In the genomic region with DNA sequence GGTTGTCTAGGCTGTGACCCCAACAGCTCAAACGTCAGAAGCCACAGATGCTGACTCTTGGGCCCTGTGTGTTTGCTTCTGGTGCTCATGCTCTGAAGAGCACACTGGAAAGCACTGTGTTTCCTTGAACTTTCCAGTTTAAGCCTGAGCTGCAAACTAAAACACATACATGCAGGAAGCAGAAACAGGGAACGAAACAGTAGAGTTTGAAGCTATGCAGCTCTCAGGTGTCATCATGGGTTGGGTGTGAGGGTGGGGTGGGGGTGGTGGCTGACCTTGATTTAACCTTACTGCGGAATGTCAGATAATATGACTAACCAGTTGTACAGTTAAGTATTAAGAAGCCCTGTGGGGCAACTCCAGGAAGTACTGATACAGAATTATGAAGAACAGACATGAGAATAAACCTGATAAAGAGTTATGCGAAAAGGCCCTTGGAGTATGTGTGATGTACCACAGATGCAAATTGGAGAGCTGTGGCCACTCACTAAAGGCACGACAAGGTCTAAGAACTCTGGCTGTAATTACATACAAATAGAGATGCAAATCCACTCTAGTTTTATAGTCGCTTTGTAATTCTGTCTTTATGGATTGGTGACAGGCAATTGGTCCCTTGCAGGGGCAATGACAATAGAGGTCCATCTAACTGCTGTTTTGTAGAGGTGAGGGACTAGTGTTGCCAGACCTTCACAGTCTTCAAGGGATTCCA, we compare ENCODE assay signal across 15 cellular contexts.
DNase-seq lines count a peak whose midpoint lies in the region; ATAC-seq lines count a peak whose summit lies in the region.
"Had no signal": no experiment of that assay in that cellular context is flagged by ENCODE, and none has a peak within 500 bp of the region (broad histone marks: within the 10 kb centered on the region; RNA-seq: fewer than 3 reads in every experiment).

No MANE protein-coding gene starts in this region.

- H3K36me3 ChIP-seq in adipocyte (ENCODE audit: control insufficient read depth, insufficient read depth, low read length, severe bottlenecking) (no peaks in the 10 kb centered on the region), HAP-1 (replicated peaks) (no peaks in the 10 kb centered on the region)
- H3K36me3 ChIP-seq: BLaER1 had no signal

- H3K4me1 ChIP-seq in adipocyte (ENCODE audit: control insufficient read depth, insufficient read depth, low read length) (peaks cover 7% of the 10 kb centered on the region), HAP-1 (no peaks in the 10 kb centered on the region)
- H3K4me1 ChIP-seq: BLaER1 had no signal

- in situ Hi-C loops in ACHN (cut with HindIII; ENCODE audit: low pct_ligation_motif_present, low pct_unique_long_range_greater_than_20kb, low sequenced_read_pairs) (no loop called here), HAP-1 (cut with MboI; ENCODE audit: low sequenced_read_pairs) (no loop called here)

- DNase-seq in ACHN (peak; percentile 40), HT-29 (ENCODE audit: low spot score) (peak; percentile 62), adipocyte (ENCODE audit: low read depth) (peak; percentile 31), kidney glomerular epithelial cell (lab: John Stamatoyannopoulos, UW) (peak; percentile 81), nucleus accumbens (lab: John Stamatoyannopoulos, UW) (no peak), HAP-1 (ENCODE audit: low spot score in 2 of 2) (no peak)
- no peak for DNase-seq in stimulated activated CD4-positive, alpha-beta T cell treated with anti-CD3 and anti-CD28 coated beads, Interleukin-2, amount 100 ng/mL, for 48 hours
- DNase-seq: activated CD8-positive, alpha-beta T cell treated with anti-CD3 and anti-CD28 coated beads, Interleukin-2, amount 10 ng/mL, durations not matched to agents 7 days and 5 days; activated naive CD8-positive, alpha-beta T cell treated with anti-CD3 and anti-CD28 coated beads, Interleukin-2, amount 10 ng/mL, durations not matched to agents 7 days and 5 days; effector memory CD4-positive, alpha-beta T cell; HCEC 1CT; NCI-H69; stimulated activated naive CD8-positive, alpha-beta T cell treated with anti-CD3 and anti-CD28 coated beads, Interleukin-15, Interleukin-2, amounts not matched to agents 100 U/mL and 50 U/mL, for 24 hours had no signal

- no peak overlapping the region for H3K9ac ChIP-seq in adipocyte (ENCODE audit: low read length)
- H3K9ac ChIP-seq: BLaER1 had no signal

- no peak for ATAC-seq in HG02884 (IDR thresholded peaks at IDR 0.05; ENCODE audit: unreplicated experiment)
- ATAC-seq: activated CD8-positive, alpha-beta T cell treated with anti-CD3 and anti-CD28 coated beads, Interleukin-2, amount 10 ng/mL, durations not matched to agents 7 days and 5 days; stimulated activated naive CD8-positive, alpha-beta T cell treated with anti-CD3 and anti-CD28 coated beads, Interleukin-15, Interleukin-2, amounts not matched to agents 100 U/mL and 50 U/mL, for 24 hours had no signal

- H3K27me3 ChIP-seq in adipocyte (replicated peaks; ENCODE audit: control insufficient read depth, insufficient read depth, low read length) (no peaks in the 10 kb centered on the region), HAP-1 (ENCODE audit: low read depth) (no peaks in the 10 kb centered on the region)
- H3K27me3 ChIP-seq: BLaER1 had no signal

- H3K4me3 ChIP-seq in adipocyte (ENCODE audit: low read length) (peak overlapping the region; percentile 14), HAP-1 (no peak overlapping the region)
- H3K4me3 ChIP-seq: BLaER1 had no signal

- H3K9me3 ChIP-seq in adipocyte (ENCODE audit: control insufficient read depth, low read length) (no peaks in the 10 kb centered on the region), HAP-1 (no peaks in the 10 kb centered on the region)
- H3K9me3 ChIP-seq: BLaER1 had no signal

Comparison
In these comparisons a context has a peak if more than half of its experiments do, and no peak if none do; other contexts are left out.
1. DNase-seq: peak in ACHN (single experiment), HT-29 (single experiment), adipocyte (single experiment) and kidney glomerular epithelial cell (single experiment); none in nucleus accumbens (0 of 56), stimulated activated CD4-positive, alpha-beta T cell treated with anti-CD3 and anti-CD28 coated beads, Interleukin-2, amount 100 ng/mL, for 48 hours (0 of 2) and HAP-1 (0 of 2).